Comparison of ENCODE assay signal across 29 cellular contexts in genomic region chr2:199718074-199718473, GRCh38.
"Had no signal": no experiment of that assay in that cellular context is flagged by ENCODE, and none has a peak within 500 bp of the region (broad histone marks: within the 10 kb centered on the region; RNA-seq: fewer than 3 reads in every experiment).

No MANE protein-coding gene starts in this region.

- H3K36me3 Mint-ChIP-seq: stimulated activated effector memory CD8-positive, alpha-beta T cell treated with anti-CD3 and anti-CD28 coated beads, Interleukin-12 subunit alpha, Interleukin-12 subunit beta, amount 100 ng/mL, for 72 hours; stimulated activated memory B cell treated with anti-CD40 and anti-IgM and Interleukin-4, amounts not matched to agents 10 μg/mL and 1 μg/mL and 100 μg/mL, for 72 hours; stimulated activated naive B cell treated with anti-CD40 and anti-IgM and Interleukin-4, amounts not matched to agents 10 μg/mL and 1 μg/mL and 100 μg/mL, for 72 hours; type B pancreatic cell had no signal

- H3K9me3 Mint-ChIP-seq: stimulated activated naive CD8-positive, alpha-beta T cell treated with anti-CD3 and anti-CD28 coated beads, Interleukin-15, amount 100 ng/mL, for 72 hours; stimulated activated naive CD8-positive, alpha-beta T cell treated with anti-CD3 and anti-CD28 coated beads, Interleukin-15, Interleukin-2, amounts not matched to agents 100 ng/mL and 50 ng/mL, for 24 hours; type B pancreatic cell had no signal

- H3K4me3 Mint-ChIP-seq: stimulated activated effector memory CD8-positive, alpha-beta T cell treated with anti-CD3 and anti-CD28 coated beads, Interleukin-12 subunit alpha, Interleukin-12 subunit beta, amount 100 ng/mL, for 72 hours; stimulated activated memory B cell treated with anti-CD40 and anti-IgM and Interleukin-4, amounts not matched to agents 10 μg/mL and 1 μg/mL and 100 μg/mL, for 72 hours; stimulated activated naive B cell treated with anti-CD40 and anti-IgM and Interleukin-4, amounts not matched to agents 10 μg/mL and 1 μg/mL and 100 μg/mL, for 72 hours; stimulated activated naive CD8-positive, alpha-beta T cell treated with anti-CD3 and anti-CD28 coated beads, Interleukin-15, amount 100 ng/mL, for 72 hours; stimulated activated naive CD8-positive, alpha-beta T cell treated with anti-CD3 and anti-CD28 coated beads, Interleukin-15, Interleukin-2, amounts not matched to agents 100 ng/mL and 50 ng/mL, for 24 hours; type B pancreatic cell had no signal

- ATAC-seq: stimulated activated effector memory CD8-positive, alpha-beta T cell treated with anti-CD3 and anti-CD28 coated beads, Interleukin-12 subunit alpha, Interleukin-12 subunit beta, amount 100 ng/mL, for 72 hours; stimulated activated memory B cell treated with anti-CD40 and anti-IgM and Interleukin-4, amounts not matched to agents 10 μg/mL and 1 μg/mL and 100 μg/mL, for 72 hours; stimulated activated naive B cell treated with anti-CD40 and anti-IgM and Interleukin-4, amounts not matched to agents 10 μg/mL and 1 μg/mL and 100 μg/mL, for 72 hours; stimulated activated naive CD8-positive, alpha-beta T cell treated with anti-CD3 and anti-CD28 coated beads, Interleukin-15, amount 100 ng/mL, for 72 hours; stimulated activated naive CD8-positive, alpha-beta T cell treated with anti-CD3 and anti-CD28 coated beads, Interleukin-15, Interleukin-2, amounts not matched to agents 100 U/mL and 50 U/mL, for 24 hours; upper lobe of right lung had no signal

- FAIRE-seq: urothelium cell line had no signal

- H3K4me1 Mint-ChIP-seq: stimulated activated effector memory CD8-positive, alpha-beta T cell treated with anti-CD3 and anti-CD28 coated beads, Interleukin-12 subunit alpha, Interleukin-12 subunit beta, amount 100 ng/mL, for 72 hours; stimulated activated memory B cell treated with anti-CD40 and anti-IgM and Interleukin-4, amounts not matched to agents 10 μg/mL and 1 μg/mL and 100 μg/mL, for 72 hours; stimulated activated naive B cell treated with anti-CD40 and anti-IgM and Interleukin-4, amounts not matched to agents 10 μg/mL and 1 μg/mL and 100 μg/mL, for 72 hours; stimulated activated naive CD8-positive, alpha-beta T cell treated with anti-CD3 and anti-CD28 coated beads, Interleukin-15, amount 100 ng/mL, for 72 hours had no signal

- H3K4me1 ChIP-seq: suprapubic skin, testis, thyroid gland, tibial artery, tibial nerve, upper lobe of left lung, upper lobe of right lung, uterus, vagina had no signal

- H3K27ac Mint-ChIP-seq: stimulated activated effector memory CD8-positive, alpha-beta T cell treated with anti-CD3 and anti-CD28 coated beads, Interleukin-12 subunit alpha, Interleukin-12 subunit beta, amount 100 ng/mL, for 72 hours; stimulated activated memory B cell treated with anti-CD40 and anti-IgM and Interleukin-4, amounts not matched to agents 10 μg/mL and 1 μg/mL and 100 μg/mL, for 72 hours; stimulated activated naive B cell treated with anti-CD40 and anti-IgM and Interleukin-4, amounts not matched to agents 10 μg/mL and 1 μg/mL and 100 μg/mL, for 72 hours; stimulated activated naive CD8-positive, alpha-beta T cell treated with anti-CD3 and anti-CD28 coated beads, Interleukin-15, amount 100 ng/mL, for 72 hours; stimulated activated naive CD8-positive, alpha-beta T cell treated with anti-CD3 and anti-CD28 coated beads, Interleukin-15, Interleukin-2, amounts not matched to agents 100 ng/mL and 50 ng/mL, for 24 hours; type B pancreatic cell had no signal

- H3K9me3 ChIP-seq: testis, thoracic aorta, thyroid gland, tibial artery, upper lobe of left lung, upper lobe of right lung, uterus, vagina had no signal

- H3K27me3 Mint-ChIP-seq: stimulated activated memory B cell treated with anti-CD40 and anti-IgM and Interleukin-4, amounts not matched to agents 10 μg/mL and 1 μg/mL and 100 μg/mL, for 72 hours; stimulated activated naive CD8-positive, alpha-beta T cell treated with anti-CD3 and anti-CD28 coated beads, Interleukin-15, amount 100 ng/mL, for 72 hours had no signal

- H3K36me3 ChIP-seq: stomach, suprapubic skin, thoracic aorta, thyroid gland, tibial artery, tibial nerve, transverse colon, upper lobe of left lung, upper lobe of right lung, uterus, vagina had no signal

- H3K27ac ChIP-seq: stomach, suprapubic skin, testis, thoracic aorta, thyroid gland, tibial artery, tibial nerve, transverse colon, upper lobe of left lung, upper lobe of right lung, uterus, vagina had no signal

- DNase-seq: stimulated activated CD4-positive, alpha-beta T cell treated with anti-CD3 and anti-CD28 coated beads, Interleukin-2, amount 100 ng/mL, for 48 hours; stimulated activated CD4-positive, alpha-beta T cell treated with anti-CD3 and anti-CD28 coated beads, Interleukin-4, amount 100 ng/mL, for 1 hour; stimulated activated CD4-positive, alpha-beta T cell treated with anti-CD3 and anti-CD28 coated beads, Interleukin-4, amount 100 ng/mL, for 24 hours; stimulated activated CD4-positive, alpha-beta T cell treated with anti-CD3 and anti-CD28 coated beads, Interleukin-4, amount 100 ng/mL, for 4 hours; stimulated activated CD8-positive, alpha-beta memory T cell treated with anti-CD3 and anti-CD28 coated beads, Interleukin-4, amount 100 ng/mL, for 48 hours; stimulated activated naive B cell treated with anti-CD40 and anti-IgM and Interleukin-4, amounts not matched to agents 10 μg/mL and 1 μg/mL and 100 μg/mL, for 72 hours; stimulated activated naive CD4-positive, alpha-beta T cell; stimulated activated naive CD4-positive, alpha-beta T cell treated with Interleukin-2 at 50 U/mL for 16 hours; stimulated activated naive CD8-positive, alpha-beta T cell treated with anti-CD3 and anti-CD28 coated beads, Interleukin-15, amount 100 ng/mL, for 72 hours; stimulated activated naive CD8-positive, alpha-beta T cell treated with anti-CD3 and anti-CD28 coated beads, Interleukin-15, Interleukin-2, amounts not matched to agents 100 U/mL and 50 U/mL, for 24 hours; stomach; substantia nigra; testis; thyroid gland; tibial artery; transverse colon; trophoblast cell; upper lobe of left lung; upper lobe of right lung; uterus had no signal

- H3K4me3 ChIP-seq: stomach, suprapubic skin, testis, thoracic aorta, thyroid gland, tibial artery, tibial nerve, transverse colon, upper lobe of left lung, upper lobe of right lung, uterus, vagina had no signal

- H3K27me3 ChIP-seq: stomach, suprapubic skin, testis, thyroid gland, tibial artery, tibial nerve, transverse colon, upper lobe of left lung, upper lobe of right lung, uterus, vagina had no signal
